Comparison of ENCODE assay signal across 2 cellular contexts in genomic region chr6:113185299-113185698, GRCh38.
TF ChIP-seq lines count a peak whose summit lies in the region.

No MANE protein-coding gene starts in this region.

TF ChIP-seq in SK-N-SH, 30 proteins besides CTCF, POLR2A, EP300 and RAD21 (continued from another document):
- no peak for TF ChIP-seq USF2 (IDR thresholded peaks at IDR 0.05; ENCODE audit: borderline replicate concordance, low read depth, low read length)
- no peak for TF ChIP-seq JUND (IDR thresholded peaks at IDR 0.05)
- TF ChIP-seq USF1 (IDR thresholded peaks at IDR 0.05; ENCODE audit: borderline replicate concordance, low read depth) = no peak
- TF ChIP-seq FOXM1 (IDR thresholded peaks at IDR 0.05; ENCODE audit: low read depth) = no peak
- no peak for TF ChIP-seq REST (IDR thresholded peaks at IDR 0.05; ENCODE audit: low read depth, low read length)
- no peak for TF ChIP-seq RCOR1 (IDR thresholded peaks at IDR 0.05; ENCODE audit: low read length)
- TF ChIP-seq YY1 (IDR thresholded peaks at IDR 0.05; ENCODE audit: low read depth) = no peak
- TF ChIP-seq SIN3A (IDR thresholded peaks at IDR 0.05; ENCODE audit: borderline replicate concordance, low read depth, low read length) = no peak
- no peak for TF ChIP-seq ZBTB33 (IDR thresholded peaks at IDR 0.05; ENCODE audit: borderline replicate concordance, low read depth)
- no peak for TF ChIP-seq GABPA (IDR thresholded peaks at IDR 0.05; ENCODE audit: low read depth)

TF ChIP-seq in SK-N-SH treated with all-trans-retinoic acid at 6 μM for 48 hours, 23 proteins besides CTCF, POLR2A, EP300 and RAD21 (continued from another document):
- TF ChIP-seq PATZ1 (CRISPR knock-in tag; IDR thresholded peaks at IDR 0.05; ENCODE audit: borderline replicate concordance) (no peak), TSHZ2 (CRISPR knock-in tag; IDR thresholded peaks at IDR 0.05) (no peak), CSRNP3 (CRISPR knock-in tag; IDR thresholded peaks at IDR 0.05) (no peak), ISL1 (CRISPR knock-in tag; IDR thresholded peaks at IDR 0.05) (no peak), OSR1 (CRISPR knock-in tag; IDR thresholded peaks at IDR 0.05) (no peak), ZNF8 (CRISPR knock-in tag; IDR thresholded peaks at IDR 0.05) (no peak), ZNF70 (CRISPR knock-in tag; IDR thresholded peaks at IDR 0.05) (no peak), ZFP3 (CRISPR knock-in tag; IDR thresholded peaks at IDR 0.05) (no peak), ZNF565 (CRISPR knock-in tag; conservative IDR thresholded peaks at IDR 0.05; ENCODE audit: low read depth) (no peak), ZC3H10 (CRISPR knock-in tag; IDR thresholded peaks at IDR 0.05) (no peak), CSDC2 (CRISPR knock-in tag; IDR thresholded peaks at IDR 0.05) (no peak), SNAI2 (CRISPR knock-in tag; IDR thresholded peaks at IDR 0.05) (no peak), ZFP30 (CRISPR knock-in tag; IDR thresholded peaks at IDR 0.05) (no peak), CREB5 (CRISPR knock-in tag; IDR thresholded peaks at IDR 0.05; ENCODE audit: low read depth) (no peak), TCF4 (CRISPR knock-in tag; IDR thresholded peaks at IDR 0.05; ENCODE audit: borderline replicate concordance) (no peak), GLIS3 (CRISPR knock-in tag; IDR thresholded peaks at IDR 0.05) (no peak)
